ENCODE assay signal across 8 cellular contexts in the genomic region with DNA sequence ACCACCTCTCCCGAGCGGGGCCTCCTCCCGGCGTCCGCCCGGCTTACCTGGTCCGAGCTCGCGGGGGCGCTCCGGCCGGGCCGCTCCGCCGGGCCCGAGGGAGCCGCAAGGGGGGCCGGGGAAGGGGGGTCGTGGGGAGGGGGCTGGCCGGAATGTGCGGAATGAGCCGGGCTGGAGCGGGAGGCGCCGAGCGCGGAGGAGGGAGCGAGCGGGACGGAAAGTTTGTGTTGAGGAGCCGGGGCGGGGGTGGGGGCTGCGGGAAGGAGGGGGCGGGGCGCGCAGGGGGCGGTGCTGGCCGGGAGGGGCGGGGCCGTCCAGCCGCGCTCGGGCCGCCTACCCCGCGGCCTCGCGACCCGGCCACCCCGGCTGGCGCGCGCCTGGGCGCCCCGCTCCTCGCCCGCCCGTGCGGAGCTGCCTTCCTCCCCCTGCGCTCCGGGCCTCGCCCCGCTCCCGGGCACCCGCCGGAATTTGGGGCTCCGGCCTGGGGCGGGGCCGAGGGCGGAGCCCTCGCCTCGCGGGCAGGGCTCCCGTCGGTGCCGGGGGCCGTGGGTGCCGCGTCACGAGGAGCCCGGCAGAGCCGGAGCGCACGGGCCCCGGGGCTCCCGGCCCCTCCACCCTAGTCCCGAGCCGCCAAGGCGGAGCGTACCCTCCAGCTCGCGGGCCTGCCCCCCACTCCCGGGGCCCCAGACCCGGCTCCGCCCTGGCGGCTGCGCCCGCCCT. TPM values are rescaled to one million over a fixed set of nuclear protein-coding genes. Genes with fewer than 3 reads are reported as not detected.
DNase-seq lines count a peak whose midpoint lies in the region; ATAC-seq and TF ChIP-seq lines count a peak whose summit lies in the region.

TEAD3 (minus strand) TSS at position 229 of the 720 bp plus-strand sequence.

- H3K36me3 ChIP-seq in HUES6 (ENCODE audit: control insufficient read depth, insufficient read depth, low read length) = no peaks in the 10 kb centered on the region
- H3K36me3 ChIP-seq in right lobe of liver = no peaks in the 10 kb centered on the region

- TF ChIP-seq CTCF in GM12864 (IDR thresholded peaks at IDR 0.05; ENCODE audit: low read depth, low read length, missing control alignments) (peak; percentile 2), right lobe of liver (IDR thresholded peaks at IDR 0.05) (peak in 1 of 4 donors; percentile 19)

- WGBS in right lobe of liver (ENCODE audit: insufficient coverage, low coverage, low lambda C conversion rate, missing lambda C conversion rate) = 0% methylated on average over 1 of the region's 98 CpGs

- peak within 1 kb of the TSS; percentile 70 for H3K4me3 Mint-ChIP-seq in dendritic cell treated with granulocyte-macrophage colony-stimulating factor and Interleukin-4, amounts not matched to agents 40 ng/mL and 50 ng/mL, for 4 days
- H3K4me3 Mint-ChIP-seq in stimulated activated effector memory CD8-positive, alpha-beta T cell treated with anti-CD3 and anti-CD28 coated beads, Interleukin-12 subunit alpha, Interleukin-12 subunit beta, amount 100 ng/mL, for 72 hours = peak within 1 kb of the TSS; percentile 73

- peak within 1 kb of the TSS; percentile 59 for H3K4me3 ChIP-seq in GM12864 (ENCODE audit: low read depth, low read length)
- H3K4me3 ChIP-seq in HUES6 (ENCODE audit: low read depth, low read length) = peak within 1 kb of the TSS; percentile 80
- H3K4me3 ChIP-seq in right lobe of liver = peak within 1 kb of the TSS; percentile 68 to 91 (median 74)

- H3K27me3 Mint-ChIP-seq in dendritic cell treated with granulocyte-macrophage colony-stimulating factor and Interleukin-4, amounts not matched to agents 40 ng/mL and 50 ng/mL, for 4 days = peaks cover 89% of the 10 kb centered on the region

- ATAC-seq in right lobe of liver (peak; percentile 57 to 74 (median 65)), HG02678 (IDR thresholded peaks at IDR 0.05; ENCODE audit: unreplicated experiment) (no peak)
- ATAC-seq in stimulated activated effector memory CD8-positive, alpha-beta T cell treated with anti-CD3 and anti-CD28 coated beads, Interleukin-12 subunit alpha, Interleukin-12 subunit beta, amount 100 ng/mL, for 72 hours = peak; percentile 77

- intact Hi-C loops in dendritic cell treated with granulocyte-macrophage colony-stimulating factor and Interleukin-4, amounts not matched to agents 40 ng/mL and 50 ng/mL, for 4 days (cut with micrococcal nuclease) = no loop called here
- intact Hi-C loops in right lobe of liver (cut with DNase I) = no loop called here

- no peak within 1 kb of the TSS for H3K27ac Mint-ChIP-seq in dendritic cell treated with granulocyte-macrophage colony-stimulating factor and Interleukin-4, amounts not matched to agents 40 ng/mL and 50 ng/mL, for 4 days
- peak within 1 kb of the TSS; percentile 69 for H3K27ac Mint-ChIP-seq in stimulated activated effector memory CD8-positive, alpha-beta T cell treated with anti-CD3 and anti-CD28 coated beads, Interleukin-12 subunit alpha, Interleukin-12 subunit beta, amount 100 ng/mL, for 72 hours

- no peaks in the 10 kb centered on the region for H3K9me3 ChIP-seq in HUES6 (ENCODE audit: control insufficient read depth, insufficient read depth, low read depth, low read length)
- no peaks in the 10 kb centered on the region for H3K9me3 ChIP-seq in right lobe of liver

- H3K4me1 Mint-ChIP-seq in dendritic cell treated with granulocyte-macrophage colony-stimulating factor and Interleukin-4, amounts not matched to agents 40 ng/mL and 50 ng/mL, for 4 days (ENCODE audit: low read depth) = peaks cover 51% of the 10 kb centered on the region
- H3K4me1 Mint-ChIP-seq in stimulated activated effector memory CD8-positive, alpha-beta T cell treated with anti-CD3 and anti-CD28 coated beads, Interleukin-12 subunit alpha, Interleukin-12 subunit beta, amount 100 ng/mL, for 72 hours = peaks cover 36% of the 10 kb centered on the region

- peak within 1 kb of the TSS; percentile 93 for H3K27ac ChIP-seq in HUES6 (ENCODE audit: low read depth, low read length)
- H3K27ac ChIP-seq in right lobe of liver = peak within 1 kb of the TSS; percentile 71 to 78 (median 72)

- TF ChIP-seq POLR2A in right lobe of liver (IDR thresholded peaks at IDR 0.05) = peak; percentile 49

- DNase-seq in GM12864 (ENCODE audit: low read depth) (no peak), right lobe of liver (peak in 2 of 3 donors; percentile 58 to 68), middle frontal gyrus (ENCODE audit: extremely low spot score, low spot score) (no peak)
- peak; percentile 50 for DNase-seq in activated CD4-positive, CD25-positive, alpha-beta regulatory T cell treated with anti-CD3 and anti-CD28 coated beads, Interleukin-2, amount 50 U/mL, for 72 hours
- DNase-seq in stimulated activated effector memory CD8-positive, alpha-beta T cell treated with anti-CD3 and anti-CD28 coated beads, Interleukin-12 subunit alpha, Interleukin-12 subunit beta, amount 100 ng/mL, for 72 hours (ENCODE audit: low spot score in 2 of 2) = peak; percentile 62 to 82

- H3K36me3 Mint-ChIP-seq in dendritic cell treated with granulocyte-macrophage colony-stimulating factor and Interleukin-4, amounts not matched to agents 40 ng/mL and 50 ng/mL, for 4 days (ENCODE audit: low read depth) = no peaks in the 10 kb centered on the region
- H3K36me3 Mint-ChIP-seq in stimulated activated effector memory CD8-positive, alpha-beta T cell treated with anti-CD3 and anti-CD28 coated beads, Interleukin-12 subunit alpha, Interleukin-12 subunit beta, amount 100 ng/mL, for 72 hours = peaks cover 6% of the 10 kb centered on the region

- H3K4me1 ChIP-seq in HUES6 (ENCODE audit: control insufficient read depth, insufficient read depth, low read length) (peaks cover 60% of the 10 kb centered on the region), right lobe of liver (peaks cover 0 to 17% (median 6%) of the 10 kb centered on the region in 4 donors)

- H3K9ac ChIP-seq in HUES6 (ENCODE audit: low read length) = peak within 1 kb of the TSS; percentile 83

- H3K9me3 Mint-ChIP-seq in dendritic cell treated with granulocyte-macrophage colony-stimulating factor and Interleukin-4, amounts not matched to agents 40 ng/mL and 50 ng/mL, for 4 days = no peaks in the 10 kb centered on the region
- H3K9me3 Mint-ChIP-seq in stimulated activated effector memory CD8-positive, alpha-beta T cell treated with anti-CD3 and anti-CD28 coated beads, Interleukin-12 subunit alpha, Interleukin-12 subunit beta, amount 100 ng/mL, for 72 hours = no peaks in the 10 kb centered on the region

- H3K27me3 ChIP-seq in HUES6 (ENCODE audit: control insufficient read depth, insufficient read depth, low read length) (peaks cover 13% of the 10 kb centered on the region), right lobe of liver (no peaks in the 10 kb centered on the region)

RNA-seq across cellular contexts. Expression of gene TEAD3, which starts in this region (rescaled TPM):
- 1 to 10 TPM; 5.2 to 8.5 (median 6.9) TPM for total RNA-seq in right lobe of liver

Comparison
In these comparisons a context has a peak if more than half of its experiments do, and no peak if none do; other contexts are left out.
1. DNase-seq: peak in activated CD4-positive, CD25-positive, alpha-beta regulatory T cell treated with anti-CD3 and anti-CD28 coated beads, Interleukin-2, amount 50 U/mL, for 72 hours (single experiment), right lobe of liver (2 of 3) and stimulated activated effector memory CD8-positive, alpha-beta T cell treated with anti-CD3 and anti-CD28 coated beads, Interleukin-12 subunit alpha, Interleukin-12 subunit beta, amount 100 ng/mL, for 72 hours (2 of 2); none in GM12864 (single experiment) and middle frontal gyrus (single experiment).
2. Peak in every context shown above with its lines, with median percentiles within 50 percentile points of each other: H3K4me3 ChIP-seq.